In the genomic region with DNA sequence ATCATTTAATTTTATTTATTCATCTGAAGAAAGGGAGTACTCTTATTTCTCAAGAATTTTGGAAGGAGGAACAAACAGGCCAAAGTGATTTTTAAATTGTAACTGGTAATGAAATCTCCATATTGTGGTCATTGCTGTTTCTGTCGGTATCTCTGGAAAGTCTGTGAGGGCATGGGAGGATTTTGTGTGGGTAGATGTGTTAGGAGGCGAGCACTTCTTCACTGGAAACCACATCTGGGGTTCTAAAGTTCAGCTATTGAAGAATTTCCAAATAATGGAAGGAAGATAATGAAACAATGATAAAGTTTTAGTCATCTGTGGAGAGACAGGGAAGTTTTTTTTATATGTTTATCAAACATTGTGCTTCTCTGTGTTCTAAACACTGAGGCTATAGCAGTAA, we compare ENCODE assay signal across 17 cellular contexts. TPM values are rescaled to one million over a fixed set of nuclear protein-coding genes. Genes with fewer than 3 reads are reported as not detected.
DNase-seq lines count a peak whose midpoint lies in the region; ATAC-seq and TF ChIP-seq lines count a peak whose summit lies in the region.
"Had no signal": no experiment of that assay in that cellular context is flagged by ENCODE, and none has a peak within 500 bp of the region (broad histone marks: within the 10 kb centered on the region; RNA-seq: fewer than 3 reads in every experiment).

No MANE protein-coding gene starts in this region.

- H3K9me3 Mint-ChIP-seq in activated naive CD8-positive, alpha-beta T cell treated with anti-CD3 and anti-CD28 coated beads for 36 hours, result peaks cover 6% of the 10 kb centered on the region

- H3K27me3 Mint-ChIP-seq in activated naive CD8-positive, alpha-beta T cell treated with anti-CD3 and anti-CD28 coated beads for 36 hours, result no peaks in the 10 kb centered on the region

- H3K27me3 ChIP-seq in Peyer's patch, result no peaks in the 10 kb centered on the region

- H3K9me3 ChIP-seq in Peyer's patch, result no peaks in the 10 kb centered on the region

- no peak overlapping the region for H3K4me3 Mint-ChIP-seq in activated naive CD8-positive, alpha-beta T cell treated with anti-CD3 and anti-CD28 coated beads for 36 hours

- H3K36me3 Mint-ChIP-seq in activated naive CD8-positive, alpha-beta T cell treated with anti-CD3 and anti-CD28 coated beads for 36 hours, result peaks cover 19% of the 10 kb centered on the region

- H3K27ac Mint-ChIP-seq in activated naive CD8-positive, alpha-beta T cell treated with anti-CD3 and anti-CD28 coated beads for 36 hours, result peak overlapping the region; percentile 38

- H3K4me1 Mint-ChIP-seq in activated naive CD8-positive, alpha-beta T cell treated with anti-CD3 and anti-CD28 coated beads for 36 hours, result peaks cover 34% of the 10 kb centered on the region

- no peak for TF ChIP-seq POLR2A in Peyer's patch (IDR thresholded peaks at IDR 0.05)

- H3K4me3 ChIP-seq in Peyer's patch, result no peak overlapping the region

- no peak for TF ChIP-seq CTCF in Peyer's patch (IDR thresholded peaks at IDR 0.05)

- no peak for DNase-seq in activated naive CD8-positive, alpha-beta T cell treated with anti-CD3 and anti-CD28 coated beads for 36 hours
- DNase-seq in NCI-H82 (lab: John Stamatoyannopoulos, UW) (no peak), Peyer's patch (no peak)
- no peak for DNase-seq in NK-92 treated with Interleukin-12 subunit alpha and Interleukin-12 subunit beta, amount 100 ng/mL, for 24 hours (lab: John Stamatoyannopoulos, UW)
- DNase-seq: AML-193; effector CD4-positive, alpha-beta T cell; kidney glomerular epithelial cell; NCI-H1105 treated with DMSO at 0.1 percent for 48 hours; NCI-H524; SHP77; stimulated activated CD4-positive, alpha-beta T cell treated with anti-CD3 and anti-CD28 coated beads, Interleukin-4, amount 100 ng/mL, for 4 hours had no signal

- H3K4me1 ChIP-seq in Peyer's patch, result no peaks in the 10 kb centered on the region

- peaks cover 0 to 6% (median 0%) of the 10 kb centered on the region in 3 donors for H3K36me3 ChIP-seq in Peyer's patch

- peak overlapping the region in 1 of 4 donors; percentile 60 for H3K27ac ChIP-seq in Peyer's patch

- ATAC-seq in GM18499 (IDR thresholded peaks at IDR 0.05; ENCODE audit: insufficient read depth, unreplicated experiment), result peak; percentile 13
- ATAC-seq in GM19463 (IDR thresholded peaks at IDR 0.05; ENCODE audit: unreplicated experiment), result peak; percentile 18
- peak; percentile 19 for ATAC-seq in HG03066 (IDR thresholded peaks at IDR 0.05; ENCODE audit: low read depth, unreplicated experiment)
- ATAC-seq in activated CD4-positive, CD25-positive, alpha-beta regulatory T cell treated with anti-CD3 and anti-CD28 coated beads, Interleukin-2, amount 50 U/mL, for 24 hours, result no peak

RNA-seq across cellular contexts. Expression of a gene that starts 6.6 kb away (rescaled TPM):
- total RNA-seq in activated naive CD8-positive, alpha-beta T cell treated with anti-CD3 and anti-CD28 coated beads for 36 hours, result 1 to 10 TPM; 6.1 to 7.8 TPM
- total RNA-seq in Peyer's patch, result 10 to 100 TPM in 3 of 4 donors, 1 to 10 TPM in 1; 6.7 to 14.9 (median 11.0) TPM

RNA-seq across cellular contexts. Expression of a gene that starts 35.0 kb away (rescaled TPM):
- total RNA-seq in activated naive CD8-positive, alpha-beta T cell treated with anti-CD3 and anti-CD28 coated beads for 36 hours, result 1 to 10 TPM in 1 of 2 experiments, under 1 TPM in 1; 0.89 to 1.4 TPM
- total RNA-seq in Peyer's patch, result 1 to 10 TPM in 3 of 4 donors, under 1 TPM in 1; 0.53 to 3.3 (median 1.3) TPM

RNA-seq across cellular contexts. Expression of a gene that starts 50.7 kb away (rescaled TPM):
- not detected for total RNA-seq in activated naive CD8-positive, alpha-beta T cell treated with anti-CD3 and anti-CD28 coated beads for 36 hours
- not detected for total RNA-seq in Peyer's patch
- total RNA-seq: glomerular endothelial cell, HT-29 had no signal

RNA-seq across cellular contexts. Expression of a gene that starts 53.4 kb away (rescaled TPM):
- total RNA-seq in activated naive CD8-positive, alpha-beta T cell treated with anti-CD3 and anti-CD28 coated beads for 36 hours, result 10 to 100 TPM; 18.7 to 20.3 TPM
- total RNA-seq in Peyer's patch, result 10 to 100 TPM in 3 of 4 donors, 1 to 10 TPM in 1; 8.1 to 55.3 (median 21.3) TPM

RNA-seq across cellular contexts. Expression of a gene that starts 58.2 kb away (rescaled TPM):
- 100 to 1,000 TPM; 141 to 143 TPM for total RNA-seq in activated naive CD8-positive, alpha-beta T cell treated with anti-CD3 and anti-CD28 coated beads for 36 hours
- total RNA-seq in Peyer's patch, result 100 to 1,000 TPM in 1 of 4 donors, 10 to 100 TPM in 3; 23.9 to 309 (median 34.3) TPM

Comparison
In these comparisons a context has a peak if more than half of its experiments do, and no peak if none do; other contexts are left out.
1. ATAC-seq: peak in GM18499 (single experiment), GM19463 (single experiment) and HG03066 (single experiment); none in activated CD4-positive, CD25-positive, alpha-beta regulatory T cell treated with anti-CD3 and anti-CD28 coated beads, Interleukin-2, amount 50 U/mL, for 24 hours (0 of 2).